Comparison of ENCODE assay signal across 8 cellular contexts in the genomic region with DNA sequence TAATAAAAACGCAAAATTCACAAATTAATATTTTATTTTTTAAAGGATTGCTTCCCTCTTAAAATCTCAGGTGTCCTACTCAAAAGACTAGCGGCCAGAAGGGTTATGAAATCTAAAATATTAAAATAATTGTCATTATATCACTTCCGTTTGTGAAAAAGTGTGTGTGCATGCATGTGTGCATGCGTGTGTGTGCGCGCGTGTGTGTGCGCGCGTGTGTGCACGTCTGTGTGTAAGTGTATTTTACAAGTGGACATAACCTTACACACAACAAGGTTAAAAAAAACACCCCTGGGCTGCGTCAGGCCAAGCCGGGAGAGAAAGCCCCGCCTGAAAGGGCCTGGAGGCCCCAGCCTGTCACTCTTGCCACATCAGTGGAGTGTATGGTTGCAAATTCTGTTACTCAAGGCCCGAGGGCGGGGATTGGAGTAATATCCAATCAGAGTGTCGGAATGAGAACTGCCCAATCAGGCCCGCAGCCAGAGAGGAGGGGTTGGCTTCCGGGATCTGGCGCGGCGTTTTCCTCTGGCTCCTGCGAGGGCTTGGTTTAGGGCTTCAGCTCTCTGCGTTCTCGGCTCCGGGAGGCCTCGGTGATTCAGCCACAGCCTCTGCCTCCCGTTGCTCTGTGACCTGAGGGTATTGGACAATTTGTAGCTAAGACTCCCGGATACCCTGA. TPM values are rescaled to one million over a fixed set of nuclear protein-coding genes. Genes with fewer than 3 reads are reported as not detected.
DNase-seq lines count a peak whose midpoint lies in the region; ATAC-seq and TF ChIP-seq lines count a peak whose summit lies in the region.
"Not testable (repeated sequence)": the region's sequence is repeated elsewhere in the genome, so short reads cannot be mapped to it uniquely, and the experiment has no call there.

A gene (plus strand): TSS at position 518 of the 676 bp plus-strand sequence. CDS start 168 bp downstream, outside the sequence.

- peaks cover 15% of the 10 kb centered on the region for H3K4me1 ChIP-seq in OCI-LY1 (ENCODE audit: insufficient read depth, low read length, severe bottlenecking)
- H3K4me1 ChIP-seq in right cardiac atrium (ENCODE audit: control insufficient read depth, insufficient read depth, low read length); stomach: not testable (repeated sequence)

- TF ChIP-seq EP300 in stomach (IDR thresholded peaks at IDR 0.05) = not testable (repeated sequence)

- intact Hi-C loops in CD4-positive, alpha-beta T cell (cut with DNase I, micrococcal nuclease); dorsolateral prefrontal cortex (cut with DNase I); right cardiac atrium (cut with DNase I); stomach (cut with DNase I; ENCODE audit: low total_unique reads): not testable (repeated sequence)

- not testable (repeated sequence) for H3K9me2 ChIP-seq in OCI-LY1 (ENCODE audit: low read depth, low read length)

- H4K20me1 ChIP-seq in OCI-LY1 (ENCODE audit: insufficient read depth, low read length) = not testable (repeated sequence)

- H3K4me1 Mint-ChIP-seq in CD4-positive, alpha-beta T cell (ENCODE audit: low read depth); neural crest cell: not testable (repeated sequence)

- H3K27ac Mint-ChIP-seq in CD4-positive, alpha-beta T cell; neural crest cell (ENCODE audit: unreplicated experiment): not testable (repeated sequence)

- not testable (repeated sequence) for H3K9me3 ChIP-seq in CD4-positive, alpha-beta T cell (ENCODE audit: control insufficient read depth, low read length); OCI-LY1 (ENCODE audit: low read length); right cardiac atrium (ENCODE audit: control insufficient read depth, low read length); stomach

- not testable (repeated sequence) for TF ChIP-seq CTCF in CD4-positive, alpha-beta T cell (IDR thresholded peaks at IDR 0.05); HFF-Myc (IDR thresholded peaks at IDR 0.05; ENCODE audit: low read depth, low read length, missing control alignments); OCI-LY1 (IDR thresholded peaks at IDR 0.05; ENCODE audit: low read length); dorsolateral prefrontal cortex (IDR thresholded peaks at IDR 0.05 in 54 of 56, conservative IDR thresholded peaks at IDR 0.05 in 2 of 56; ENCODE audit: low read depth in 1 of 56, partially characterized antibody in 56 of 56); neural crest cell (conservative IDR thresholded peaks at IDR 0.05); stomach (IDR thresholded peaks at IDR 0.05)

- POLR2A ChIA-PET in CD4-positive, alpha-beta T cell (lab: Charles Lee) = interaction anchor here (0.9 to 5.8 kb wide), 4 partner anchors 70 to 621 kb away, joined by 3 to 86 read pairs (median 20); a partner anchor contains a TSS

- not testable (repeated sequence) for H3K27me3 Mint-ChIP-seq in CD4-positive, alpha-beta T cell; neural crest cell (ENCODE audit: low read depth)

- H2AFZ ChIP-seq in OCI-LY1 (ENCODE audit: low read length) = not testable (repeated sequence)

- H3K4me3 Mint-ChIP-seq in CD4-positive, alpha-beta T cell; neural crest cell: not testable (repeated sequence)

- peak within 1 kb of the TSS; percentile 38 for H3K4me3 ChIP-seq in HFF-Myc (replicated peaks; ENCODE audit: low read depth, low read length)
- H3K4me3 ChIP-seq in OCI-LY1 (ENCODE audit: low read depth, low read length, poor library complexity, severe bottlenecking) = peak within 1 kb of the TSS; percentile 50
- H3K4me3 ChIP-seq in dorsolateral prefrontal cortex = peak within 1 kb of the TSS in 53 of 59 donors; percentile 30 to 68 (median 46)
- not testable (repeated sequence) for H3K4me3 ChIP-seq in right cardiac atrium (ENCODE audit: low read length)
- H3K4me3 ChIP-seq in stomach = peak within 1 kb of the TSS; percentile 27 to 48 (median 42)

- H3K9ac ChIP-seq in OCI-LY1 (ENCODE audit: low read length) = not testable (repeated sequence)

- ATAC-seq in CD4-positive, alpha-beta T cell (ENCODE audit: poor library complexity) = peak; percentile 85
- ATAC-seq in right cardiac atrium = peak; percentile 98 to 99

- not testable (repeated sequence) for H3K36me3 ChIP-seq in OCI-LY1 (ENCODE audit: insufficient read depth, low read length); stomach

- not testable (repeated sequence) for H3K27ac ChIP-seq in CD4-positive, alpha-beta T cell (ENCODE audit: low read depth, low read length); OCI-LY1 (ENCODE audit: low read depth, low read length, poor library complexity, severe bottlenecking); right cardiac atrium (ENCODE audit: low read length)
- H3K27ac ChIP-seq in dorsolateral prefrontal cortex (peak within 1 kb of the TSS in 5 of 59 donors; percentile 46 to 74 (median 62)), stomach (peak within 1 kb of the TSS; percentile 56 to 77 (median 70))

- DNase-seq in CD4-positive, alpha-beta T cell = peak in 3 of 10 experiments; percentile 2 to 27 (median 19)
- DNase-seq in HFF-Myc (ENCODE audit: extremely low read depth, low read depth) = not testable (repeated sequence)
- DNase-seq in activated T-cell treated with anti-CD3 and anti-CD28 coated beads, Interleukin-2, amount 50 U/mL, for 48 hours = peak; percentile 49 to 58
- DNase-seq in dorsolateral prefrontal cortex (peak; percentile 24 to 71 (median 50)), right cardiac atrium (peak; percentile 58 to 76 (median 76)), neural crest cell (ENCODE audit: low read depth, low spot score) (peak; percentile 7), stomach (peak; percentile 60)

- H3K9me3 Mint-ChIP-seq in CD4-positive, alpha-beta T cell; neural crest cell: not testable (repeated sequence)

- CTCF ChIA-PET in CD4-positive, alpha-beta T cell (lab: Charles Lee) = interaction anchor here (1.2 to 1.3 kb wide), 2 partner anchors 9 kb away, joined by 3 to 4 read pairs; no protein-coding TSS in a partner anchor

- not testable (repeated sequence) for H3F3A ChIP-seq in OCI-LY1 (ENCODE audit: insufficient read depth, low read length)

- WGBS in right cardiac atrium = 42% methylated on average over 22 of the region's 29 CpGs
- 22 to 56% (median 41%) methylated on average over 13 to 22 of the region's 29 CpGs for WGBS in stomach, 5 donors

- not testable (repeated sequence) for H3K79me2 ChIP-seq in OCI-LY1 (ENCODE audit: insufficient read depth, low read length)

- not testable (repeated sequence) for H3K36me3 Mint-ChIP-seq in CD4-positive, alpha-beta T cell (ENCODE audit: low read depth); neural crest cell (ENCODE audit: low read depth)

- not testable (repeated sequence) for H3K27me3 ChIP-seq in CD4-positive, alpha-beta T cell (ENCODE audit: control insufficient read depth, insufficient read depth, low read length); OCI-LY1 (ENCODE audit: insufficient read depth, low read length); dorsolateral prefrontal cortex; right cardiac atrium (ENCODE audit: control insufficient read depth, insufficient read depth); stomach

- not testable (repeated sequence) for H3K4me2 ChIP-seq in OCI-LY1 (ENCODE audit: low read length)

- not testable (repeated sequence) for TF ChIP-seq POLR2A in stomach (IDR thresholded peaks at IDR 0.05)

RNA-seq across cellular contexts. Expression of the gene that starts here (rescaled TPM):
- 10 to 100 TPM; 16.0 to 16.3 TPM for total RNA-seq in CD4-positive, alpha-beta T cell
- 10 to 100 TPM; 18.9 to 53.9 (median 28.6) TPM for total RNA-seq in dorsolateral prefrontal cortex
- 10 to 100 TPM in 2 of 4 donors, 1 to 10 TPM in 2; 8.3 to 21.6 (median 11.8) TPM for total RNA-seq in right cardiac atrium
- polyA plus RNA-seq in right cardiac atrium = 4.4 TPM
- total RNA-seq in neural crest cell = 8.4 and 9.5 TPM in 2 replicates
- total RNA-seq in stomach = 10 to 100 TPM in 3 of 5 donors, 1 to 10 TPM in 2; 6.7 to 58.3 (median 20.9) TPM
- 10 to 100 TPM in 1 of 3 donors, 1 to 10 TPM in 2; 4.5 to 10.7 (median 5.7) TPM for polyA plus RNA-seq in stomach
